28 cellular contexts compared by ENCODE assay signal in genomic region chr21:36185498-36185897, GRCh38. TPM values are rescaled to one million over a fixed set of nuclear protein-coding genes. Genes with fewer than 3 reads are reported as not detected.
"Had no signal": no experiment of that assay in that cellular context is flagged by ENCODE, and none has a peak within 500 bp of the region (broad histone marks: within the 10 kb centered on the region; RNA-seq: fewer than 3 reads in every experiment).

No MANE protein-coding gene starts in this region.

- ATAC-seq: activated CD8-positive, alpha-beta T cell treated with anti-CD3 and anti-CD28 coated beads, Interleukin-2, amount 10 ng/mL, durations not matched to agents 7 days and 5 days; activated naive CD4-positive, alpha-beta T cell treated with anti-CD3 and anti-CD28 coated beads, Interleukin-2, amount 50 U/mL, for 72 hours; Panc1; Right ventricle myocardium inferior; WTC11 had no signal

- H3K36me3 Mint-ChIP-seq: activated naive CD4-positive, alpha-beta T cell treated with anti-CD3 and anti-CD28 coated beads, Interleukin-2, amount 50 U/mL, for 72 hours; WTC11 had no signal

- H3K27me3 Mint-ChIP-seq: activated T-cell treated with anti-CD3 and anti-CD28 coated beads, Interleukin-2, amount 50 U/mL, for 24 hours had no signal

- DNase-seq: activated CD4-positive, alpha-beta T cell treated with anti-CD3 and anti-CD28 coated beads for 48 hours; activated CD4-positive, alpha-beta T cell treated with anti-CD3 and anti-CD28 coated beads, Interleukin-2, amount 50 U/mL, for 4 hours; activated CD4-positive, CD25-positive, alpha-beta regulatory T cell treated with anti-CD3 and anti-CD28 coated beads, Interleukin-2, amount 50 U/mL, for 72 hours; activated CD8-positive, alpha-beta T cell treated with anti-CD3 and anti-CD28 coated beads, Interleukin-2, amount 10 ng/mL, durations not matched to agents 7 days and 5 days; activated effector memory CD4-positive, alpha-beta T cell treated with anti-CD3 and anti-CD28 coated beads, Interleukin-2, amount 50 U/mL, for 16 hours; activated naive CD4-positive, alpha-beta T cell treated with Interleukin-2 at 50 U/mL for 16 hours; activated T-cell treated with anti-CD3 and anti-CD28 coated beads, Interleukin-2, amount 50 U/mL, for 24 hours; brain microvascular endothelial cell; Kasumi-1; KBM-7; NCI-H1092 treated with DMSO at 0.1 percent for 48 hours; NCI-H1417 treated with DMSO at 0.1 percent for 48 hours; NCI-H1694; NCI-H2029; NCI-H2107; NCI-H345; NCI-H510A; NCI-H69; NK-92 treated with Interleukin-12 subunit alpha and Interleukin-12 subunit beta, amount 100 ng/mL, for 24 hours; OCI-M1; RPMI8226 had no signal

- H3K27ac Mint-ChIP-seq: activated naive CD4-positive, alpha-beta T cell treated with anti-CD3 and anti-CD28 coated beads, Interleukin-2, amount 50 U/mL, for 72 hours; activated T-cell treated with anti-CD3 and anti-CD28 coated beads, Interleukin-2, amount 50 U/mL, for 24 hours; activated T-helper 1 cell treated with anti-CD3 and anti-CD28 coated beads, Interleukin-12 subunit alpha, Interleukin-12 subunit beta, Interleukin-2, Interleukin-4 antibody, amounts not matched to agents 30 ng/mL and 10 ng/mL and 1 ng/mL, durations not matched to agents 14 hours and 24 hours and 36 hours; WTC11 had no signal

- H3K27ac ChIP-seq: brain microvascular endothelial cell, cardiac muscle cell, SK-N-MC had no signal

- H3K36me3 ChIP-seq: brain microvascular endothelial cell, cardiac muscle cell had no signal

- H3K4me3 ChIP-seq: cardiac muscle cell, SK-N-MC had no signal

- H3K4me3 Mint-ChIP-seq: activated CD8-positive, alpha-beta T cell treated with anti-CD3 and anti-CD28 coated beads, Interleukin-2, amount 10 ng/mL, durations not matched to agents 7 days and 5 days; activated T-cell treated with anti-CD3 and anti-CD28 coated beads, Interleukin-2, amount 50 U/mL, for 24 hours; activated T-helper 1 cell treated with anti-CD3 and anti-CD28 coated beads, Interleukin-12 subunit alpha, Interleukin-12 subunit beta, Interleukin-2, Interleukin-4 antibody, amounts not matched to agents 30 ng/mL and 10 ng/mL and 1 ng/mL, durations not matched to agents 14 hours and 24 hours and 36 hours; WTC11 had no signal

- H3K9me3 Mint-ChIP-seq: activated naive CD4-positive, alpha-beta T cell treated with anti-CD3 and anti-CD28 coated beads, Interleukin-2, amount 50 U/mL, for 72 hours; activated T-cell treated with anti-CD3 and anti-CD28 coated beads, Interleukin-2, amount 50 U/mL, for 24 hours; activated T-helper 1 cell treated with anti-CD3 and anti-CD28 coated beads, Interleukin-12 subunit alpha, Interleukin-12 subunit beta, Interleukin-2, Interleukin-4 antibody, amounts not matched to agents 30 ng/mL and 10 ng/mL and 1 ng/mL, durations not matched to agents 14 hours and 24 hours and 36 hours had no signal

- H3K27me3 ChIP-seq: brain microvascular endothelial cell had no signal

RNA-seq across cellular contexts. Expression of gene CBR3, which starts 50.6 kb away (rescaled TPM):
- total RNA-seq: cardiac muscle cell had no signal
